15 cellular contexts compared by ENCODE assay signal in the genomic region with DNA sequence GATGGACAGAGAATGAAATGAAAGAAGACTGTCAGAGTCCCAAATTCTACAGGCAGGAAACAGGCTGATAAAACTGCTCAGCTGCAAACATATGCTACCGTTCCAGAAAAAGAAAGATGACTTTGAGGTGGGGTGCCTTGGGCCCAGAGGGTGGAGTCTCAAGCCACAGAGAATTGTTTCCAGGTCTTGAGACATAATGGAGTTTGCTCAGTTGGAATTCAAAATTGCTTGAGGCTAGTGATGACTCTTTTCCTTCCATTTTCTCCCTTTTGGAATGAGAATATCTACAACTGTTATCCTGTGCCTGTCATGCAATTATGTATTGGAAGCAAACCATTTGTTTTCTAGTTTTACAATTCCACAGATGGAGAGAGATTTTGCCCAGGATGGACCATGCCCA. TPM values are rescaled to one million over a fixed set of nuclear protein-coding genes. Genes with fewer than 3 reads are reported as not detected.
DNase-seq lines count a peak whose midpoint lies in the region; ATAC-seq and TF ChIP-seq lines count a peak whose summit lies in the region.
"Had no signal": no experiment of that assay in that cellular context is flagged by ENCODE, and none has a peak within 500 bp of the region (broad histone marks: within the 10 kb centered on the region; RNA-seq: fewer than 3 reads in every experiment).

No MANE protein-coding gene starts in this region.

- DNase-seq in AG20443 (ENCODE audit: low spot score) (peak; percentile 59), GM04504 (ENCODE audit: low read depth) (peak; percentile 43), RPMI7951 (ENCODE audit: low read depth) (peak; percentile 84), fibroblast of the aortic adventitia (ENCODE audit: low read depth) (peak; percentile 43), GM19240 (ENCODE audit: insufficient read length, low spot score) (no peak), body of pancreas (no peak), NCI-H510A (lab: John Stamatoyannopoulos, UW) (no peak)
- DNase-seq: CD8-positive, alpha-beta memory T cell; NCI-H1092 treated with DMSO at 0.1 percent for 48 hours; NCI-H1694; SHP77 had no signal

- intact Hi-C loops in body of pancreas (cut with DNase I) = no loop called here

- H3K4me1 ChIP-seq in body of pancreas = no peaks in the 10 kb centered on the region
- H3K4me1 ChIP-seq: A549 had no signal

- no peaks in the 10 kb centered on the region for H3K27me3 ChIP-seq in body of pancreas

- WGBS in body of pancreas, 2 donors = 50 to 68% methylated on average over 1 of the region's 1 CpG

- H3K27ac ChIP-seq in body of pancreas = no peak overlapping the region
- H3K27ac ChIP-seq: A549 had no signal

- TF ChIP-seq POLR2A in body of pancreas (IDR thresholded peaks at IDR 0.05) = no peak

- TF ChIP-seq CTCF in fibroblast of the aortic adventitia (IDR thresholded peaks at IDR 0.05; ENCODE audit: insufficient read depth, low read length) (no peak), body of pancreas (IDR thresholded peaks at IDR 0.05) (no peak)

- H3K36me3 ChIP-seq in body of pancreas (replicated peaks in 1 of 2; ENCODE audit: insufficient read depth in 1 of 2, low read depth in 2 of 2) = no peaks in the 10 kb centered on the region

- no peak for ATAC-seq in body of pancreas
- no peak for ATAC-seq in GM18858 (IDR thresholded peaks at IDR 0.05; ENCODE audit: unreplicated experiment)
- ATAC-seq: A549, GM12878, Panc1 had no signal

- no peak overlapping the region for H3K4me3 ChIP-seq in fibroblast of the aortic adventitia (ENCODE audit: low read depth, low read length)
- H3K4me3 ChIP-seq in body of pancreas = no peak overlapping the region
- H3K4me3 ChIP-seq: A549, GM12878 had no signal

- H3K9me3 ChIP-seq in body of pancreas = no peaks in the 10 kb centered on the region
- H3K9me3 ChIP-seq: A549 had no signal

RNA-seq across cellular contexts. Expression of a gene that starts 23.6 kb away (rescaled TPM):
- total RNA-seq in RPMI7951 (2014; rRNA removed; shearing (Covaris generic)) = 13.3 and 13.8 TPM in 2 replicates
- total RNA-seq in fibroblast of the aortic adventitia (ENCODE audit: low replicate concordance) (13.1 and 42.7 TPM in 2 replicates), body of pancreas (10 to 100 TPM; 80.9 to 98.9 TPM)

Comparison
In these comparisons a context has a peak if more than half of its experiments do, and no peak if none do; other contexts are left out.
1. DNase-seq: peak in AG20443 (single experiment), GM04504 (single experiment), RPMI7951 (single experiment) and fibroblast of the aortic adventitia (single experiment); none in GM19240 (single experiment), body of pancreas (0 of 4) and NCI-H510A (single experiment).